25 cellular contexts compared by ENCODE assay signal in the genomic region with DNA sequence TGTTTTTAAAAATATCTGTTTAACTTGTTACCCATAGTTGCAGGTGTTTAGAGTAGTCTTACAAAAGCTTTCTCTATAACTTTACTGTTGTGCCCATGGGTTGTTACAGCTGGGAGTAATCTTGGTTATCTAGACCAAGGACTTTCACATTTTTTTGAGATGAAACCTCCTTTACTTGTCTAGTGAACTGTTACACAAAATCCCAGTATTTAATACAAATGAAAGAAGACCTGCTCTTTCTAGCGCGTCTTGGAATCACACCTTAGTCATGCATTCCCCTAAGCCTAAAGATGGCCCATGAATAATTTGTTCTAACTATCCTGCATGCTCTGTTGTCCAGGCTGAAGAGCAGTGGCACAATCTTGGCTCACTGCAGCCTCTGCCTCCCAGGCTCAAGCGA.
"Had no signal": no experiment of that assay in that cellular context is flagged by ENCODE, and none has a peak within 500 bp of the region (broad histone marks: within the 10 kb centered on the region; RNA-seq: fewer than 3 reads in every experiment).

No MANE protein-coding gene starts in this region.

- H3K9me3 Mint-ChIP-seq: activated naive CD4-positive, alpha-beta T cell treated with anti-CD3 and anti-CD28 coated beads, Interleukin-2, amount 50 U/mL, for 24 hours had no signal

- H3K4me1 Mint-ChIP-seq: activated naive CD4-positive, alpha-beta T cell treated with anti-CD3 and anti-CD28 coated beads, Interleukin-2, amount 50 U/mL, for 24 hours had no signal

- H3K4me3 ChIP-seq: cardiac muscle cell, SK-N-MC had no signal

- H3K27ac ChIP-seq: brain microvascular endothelial cell, cardiac muscle cell, SK-N-MC had no signal

- H3K27me3 ChIP-seq: brain microvascular endothelial cell, cardiac muscle cell had no signal

- H3K27ac Mint-ChIP-seq: activated CD4-positive, alpha-beta T cell treated with anti-CD3 and anti-CD28 coated beads, Interleukin-2, amount 10 ng/mL, durations not matched to agents 7 days and 5 days; activated CD8-positive, alpha-beta memory T cell treated with anti-CD3 and anti-CD28 coated beads, Interleukin-2, amount 10 ng/mL, durations not matched to agents 7 days and 5 days; activated naive CD4-positive, alpha-beta T cell treated with anti-CD3 and anti-CD28 coated beads, Interleukin-2, amount 50 U/mL, for 24 hours; activated T-cell treated with anti-CD3 and anti-CD28 coated beads, Interleukin-2, amount 50 U/mL, for 24 hours; activated T-helper 1 cell treated with anti-CD3 and anti-CD28 coated beads, Interleukin-12 subunit alpha, Interleukin-12 subunit beta, Interleukin-2, Interleukin-4 antibody, amounts not matched to agents 30 ng/mL and 10 ng/mL and 1 ng/mL, durations not matched to agents 14 hours and 24 hours and 36 hours had no signal

- DNase-seq: activated CD4-positive, alpha-beta T cell treated with anti-CD3 and anti-CD28 coated beads, Interleukin-2, amount 10 ng/mL, durations not matched to agents 7 days and 5 days; activated CD4-positive, CD25-positive, alpha-beta regulatory T cell; activated CD8-positive, alpha-beta memory T cell treated with anti-CD3 and anti-CD28 coated beads, Interleukin-2, amount 10 ng/mL, durations not matched to agents 7 days and 5 days; activated effector memory CD4-positive, alpha-beta T cell treated with Interleukin-2 at 50 U/mL for 16 hours; activated naive CD4-positive, alpha-beta T cell; activated T-cell treated with anti-CD3 and anti-CD28 coated beads, Interleukin-2, amount 50 U/mL, for 24 hours; brain microvascular endothelial cell; cerebellar nuclear complex; KBM-7; NCI-H1092; NCI-H1417; NCI-H1694; NCI-H2029; NCI-H2107; NCI-H345; NCI-H510A; NCI-H526 treated with DMSO at 0.1 percent for 48 hours; NCI-H82; RPMI8226; T-helper 1 cell had no signal

- H3K27me3 Mint-ChIP-seq: activated CD4-positive, alpha-beta T cell treated with anti-CD3 and anti-CD28 coated beads, Interleukin-2, amount 10 ng/mL, durations not matched to agents 7 days and 5 days; activated CD8-positive, alpha-beta memory T cell treated with anti-CD3 and anti-CD28 coated beads, Interleukin-2, amount 10 ng/mL, durations not matched to agents 7 days and 5 days; activated naive CD4-positive, alpha-beta T cell treated with anti-CD3 and anti-CD28 coated beads, Interleukin-2, amount 50 U/mL, for 24 hours; activated T-cell treated with anti-CD3 and anti-CD28 coated beads, Interleukin-2, amount 50 U/mL, for 24 hours had no signal

- ATAC-seq: activated CD8-positive, alpha-beta memory T cell treated with anti-CD3 and anti-CD28 coated beads, Interleukin-2, amount 10 ng/mL, durations not matched to agents 7 days and 5 days; Right ventricle myocardium inferior had no signal

- H3K4me3 Mint-ChIP-seq: activated CD4-positive, alpha-beta T cell treated with anti-CD3 and anti-CD28 coated beads, Interleukin-2, amount 10 ng/mL, durations not matched to agents 7 days and 5 days; activated CD8-positive, alpha-beta memory T cell treated with anti-CD3 and anti-CD28 coated beads, Interleukin-2, amount 10 ng/mL, durations not matched to agents 7 days and 5 days; activated naive CD4-positive, alpha-beta T cell treated with anti-CD3 and anti-CD28 coated beads, Interleukin-2, amount 50 U/mL, for 24 hours; activated T-cell treated with anti-CD3 and anti-CD28 coated beads, Interleukin-2, amount 50 U/mL, for 24 hours; activated T-helper 1 cell treated with anti-CD3 and anti-CD28 coated beads, Interleukin-12 subunit alpha, Interleukin-12 subunit beta, Interleukin-2, Interleukin-4 antibody, amounts not matched to agents 30 ng/mL and 10 ng/mL and 1 ng/mL, durations not matched to agents 14 hours and 24 hours and 36 hours had no signal
